ENCODE assay signal across 8 cellular contexts in the genomic region with DNA sequence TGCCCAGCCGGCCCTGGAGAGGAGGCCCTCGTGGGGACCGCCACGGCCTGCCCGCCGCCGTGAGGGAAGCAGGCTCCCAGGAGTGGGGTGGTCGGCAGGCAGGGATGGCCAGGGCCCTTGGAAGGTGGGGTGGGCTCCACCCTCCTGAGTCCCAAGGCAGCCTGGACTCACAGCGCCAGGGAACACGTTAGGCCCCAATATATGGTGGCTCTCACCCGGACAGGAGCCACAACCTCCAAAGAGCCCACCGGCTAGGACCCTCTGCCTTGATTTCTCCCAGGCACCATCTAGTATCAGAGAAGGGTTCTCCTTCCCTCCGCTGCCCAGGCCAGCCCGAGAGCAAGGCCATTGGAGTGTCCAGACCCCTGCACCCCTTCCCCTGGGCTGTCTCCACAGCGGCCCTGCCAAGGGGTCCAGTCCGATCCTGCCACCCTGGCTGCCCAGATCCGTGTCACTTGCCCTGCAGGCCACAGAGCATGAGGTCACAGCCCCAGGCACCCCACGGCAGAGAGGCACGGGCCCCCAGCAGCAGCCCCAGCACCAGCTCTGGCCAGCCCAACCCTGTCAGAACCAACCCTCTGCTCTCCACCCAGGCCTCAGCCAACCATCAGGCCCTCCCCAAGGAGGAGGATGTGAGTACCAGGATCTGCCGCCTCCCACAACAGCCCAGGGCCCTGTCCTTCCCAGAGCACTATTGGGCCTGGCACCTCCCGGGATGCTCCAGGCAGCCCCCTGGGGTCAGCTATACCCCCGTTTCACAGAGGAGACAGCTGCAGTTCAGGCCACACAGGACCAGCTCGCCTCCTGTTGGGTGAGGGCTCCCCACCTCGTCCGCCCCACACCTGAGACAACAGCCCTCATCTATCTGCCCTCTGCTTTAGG. TPM values are rescaled to one million over a fixed set of nuclear protein-coding genes. Genes with fewer than 3 reads are reported as not detected.
DNase-seq lines count a peak whose midpoint lies in the region; ATAC-seq and TF ChIP-seq lines count a peak whose summit lies in the region.

No MANE protein-coding gene starts in this region.

- TF ChIP-seq CTCF in H9 (conservative IDR thresholded peaks at IDR 0.05) = no peak
- TF ChIP-seq CTCF in WERI-Rb-1 (IDR thresholded peaks at IDR 0.05; ENCODE audit: low read depth, low read length) = no peak

- DNase-seq in H9 = no peak
- DNase-seq in WERI-Rb-1 = no peak
- DNase-seq in iPS DF 6.9 (ENCODE audit: low read depth, low spot score) = no peak
- no peak for DNase-seq in SW480 (ENCODE audit: low spot score)
- no peak for DNase-seq in COR-L47 (lab: John Stamatoyannopoulos, UW)
- DNase-seq in NCI-H2029 (lab: John Stamatoyannopoulos, UW) = no peak

- peaks cover 0 to 20% (median 7%) of the 10 kb centered on the region in 3 experiments; a peak in 4 of 7 replicates for H3K36me3 Mint-ChIP-seq in H9 (ENCODE audit: insufficient read depth in 1 of 3, low read depth in 3 of 3)
- no peaks in the 10 kb centered on the region for H3K36me3 Mint-ChIP-seq in stimulated activated memory B cell treated with anti-CD40 and anti-IgM and Interleukin-4, amounts not matched to agents 10 μg/mL and 1 μg/mL and 100 μg/mL, for 72 hours

- no peak overlapping the region for H2AFZ ChIP-seq in H9 (ENCODE audit: low read length)

- H3K9me3 Mint-ChIP-seq in H9 = no peaks in the 10 kb centered on the region
- H3K9me3 Mint-ChIP-seq in stimulated activated memory B cell treated with anti-CD40 and anti-IgM and Interleukin-4, amounts not matched to agents 10 μg/mL and 1 μg/mL and 100 μg/mL, for 72 hours = no peaks in the 10 kb centered on the region

- no CpG with 5 or more reads among the region's 25 CpGs for WGBS in H9 (ENCODE audit: extremely low coverage, insufficient read length, low lambda C conversion rate)
- WGBS in iPS DF 6.9 (ENCODE audit: insufficient coverage, insufficient read length) = no CpG with 5 or more reads among the region's 25 CpGs

- peaks cover 4% of the 10 kb centered on the region for H3K23me2 ChIP-seq in H9 (ENCODE audit: insufficient read length, low read depth, low read length, poor library complexity, severe bottlenecking)

- H4K8ac ChIP-seq in H9 (replicated peaks; ENCODE audit: insufficient read length, low read depth, low read length) = no peak overlapping the region

- H3K56ac ChIP-seq in H9 (ENCODE audit: insufficient read length, low read depth, low read length) = no peak overlapping the region

- H4K91ac ChIP-seq in H9 (ENCODE audit: insufficient read length, low read depth, low read length) = no peak overlapping the region

- no peak overlapping the region for H2BK12ac ChIP-seq in H9 (ENCODE audit: insufficient read length, low read depth, low read length)

- H3K4me1 ChIP-seq in H9 (ENCODE audit: insufficient read depth, low read length) (no peaks in the 10 kb centered on the region), iPS DF 6.9 (ENCODE audit: control insufficient read depth, insufficient read depth, low read length) (no peaks in the 10 kb centered on the region)

- no peak overlapping the region for H2BK5ac ChIP-seq in H9 (ENCODE audit: insufficient read length, low read length)

- H4K20me1 ChIP-seq in H9 (ENCODE audit: control insufficient read depth, insufficient read depth, insufficient read length) = no peaks in the 10 kb centered on the region

- no peak overlapping the region for H3T11ph ChIP-seq in H9 (ENCODE audit: low read length)

- no peaks in the 10 kb centered on the region for H3K79me1 ChIP-seq in H9 (ENCODE audit: insufficient read depth, low read depth, low read length, poor library complexity, severe bottlenecking)

- H3K9me3 ChIP-seq in H9 (ENCODE audit: control insufficient read depth, low read depth, low read length) (no peaks in the 10 kb centered on the region), WERI-Rb-1 (ENCODE audit: severe bottlenecking) (no peaks in the 10 kb centered on the region), iPS DF 6.9 (ENCODE audit: control insufficient read depth, insufficient read depth, low read length) (no peaks in the 10 kb centered on the region)

- H3K4me3 ChIP-seq in WERI-Rb-1 (ENCODE audit: low read depth, low read length) = peak overlapping the region; percentile 37
- peak overlapping the region; percentile 41; the same call in 1 of the 2 replicates for H3K4me3 ChIP-seq in iPS DF 6.9 (ENCODE audit: low read length)

- ATAC-seq in stimulated activated memory B cell treated with anti-CD40 and anti-IgM and Interleukin-4, amounts not matched to agents 10 μg/mL and 1 μg/mL and 100 μg/mL, for 72 hours = no peak
- ATAC-seq in HG02870 (IDR thresholded peaks at IDR 0.05; ENCODE audit: unreplicated experiment) = no peak

- peak overlapping the region; percentile 14 for H3K4me2 ChIP-seq in H9 (ENCODE audit: insufficient read depth, insufficient read length, low read length)

- peaks cover 9% of the 10 kb centered on the region; the same call in 1 of the 2 replicates for H3K79me2 ChIP-seq in H9 (ENCODE audit: insufficient read depth, low read length)

- H3K4me3 Mint-ChIP-seq in H9 = peak overlapping the region; percentile 15 to 63; a peak in 2 of 5 replicates
- peak overlapping the region; percentile 27 for H3K4me3 Mint-ChIP-seq in stimulated activated memory B cell treated with anti-CD40 and anti-IgM and Interleukin-4, amounts not matched to agents 10 μg/mL and 1 μg/mL and 100 μg/mL, for 72 hours

- H2BK120ac ChIP-seq in H9 (ENCODE audit: low read depth, low read length, poor library complexity, severe bottlenecking) = no peak overlapping the region

- H3K27ac Mint-ChIP-seq in H9 = no peak overlapping the region
- H3K27ac Mint-ChIP-seq in stimulated activated memory B cell treated with anti-CD40 and anti-IgM and Interleukin-4, amounts not matched to agents 10 μg/mL and 1 μg/mL and 100 μg/mL, for 72 hours = no peak overlapping the region

- H3K27ac ChIP-seq in H9 (ENCODE audit: insufficient read length, low read depth, low read length) = no peak overlapping the region
- peak overlapping the region; percentile 56 for H3K27ac ChIP-seq in WERI-Rb-1
- no peak overlapping the region for H3K27ac ChIP-seq in iPS DF 6.9 (ENCODE audit: low read length)

- no peak overlapping the region for H2AK5ac ChIP-seq in H9 (ENCODE audit: insufficient read length, low read length)

- H3K36me3 ChIP-seq in WERI-Rb-1 = peaks cover 17% of the 10 kb centered on the region
- H3K36me3 ChIP-seq in iPS DF 6.9 (ENCODE audit: control insufficient read depth, insufficient read depth, low read length) = no peaks in the 10 kb centered on the region

- no peak overlapping the region for H3K23ac ChIP-seq in H9 (ENCODE audit: insufficient read length, low read depth, low read length)

- H3K4me1 Mint-ChIP-seq in H9 = peaks cover 0 to 6% of the 10 kb centered on the region in 2 experiments; a peak in 2 of 4 replicates
- H3K4me1 Mint-ChIP-seq in stimulated activated memory B cell treated with anti-CD40 and anti-IgM and Interleukin-4, amounts not matched to agents 10 μg/mL and 1 μg/mL and 100 μg/mL, for 72 hours = peaks cover 17% of the 10 kb centered on the region

- H3K14ac ChIP-seq in H9 (ENCODE audit: insufficient read depth, low read length) = no peak overlapping the region

- no peak overlapping the region for H3K4ac ChIP-seq in H9 (ENCODE audit: low read depth, low read length)

- H3K27me3 Mint-ChIP-seq in H9 (ENCODE audit: low read depth) = no peaks in the 10 kb centered on the region
- no peaks in the 10 kb centered on the region for H3K27me3 Mint-ChIP-seq in stimulated activated memory B cell treated with anti-CD40 and anti-IgM and Interleukin-4, amounts not matched to agents 10 μg/mL and 1 μg/mL and 100 μg/mL, for 72 hours

- no peak overlapping the region for H3K9ac ChIP-seq in H9 (ENCODE audit: extremely low read depth, insufficient read length, low read length)

- no peak overlapping the region for H3K18ac ChIP-seq in H9 (ENCODE audit: insufficient read length, low read depth, low read length)

- H3K27me3 ChIP-seq in H9 (ENCODE audit: insufficient read depth, low read length) (no peaks in the 10 kb centered on the region), WERI-Rb-1 (ENCODE audit: insufficient read depth, low read depth, severe bottlenecking) (no peaks in the 10 kb centered on the region), iPS DF 6.9 (ENCODE audit: control insufficient read depth, insufficient read depth, low read length) (no peaks in the 10 kb centered on the region)

- no peak overlapping the region for H2BK20ac ChIP-seq in H9 (ENCODE audit: low read depth, low read length, poor library complexity, severe bottlenecking)

- H2BK15ac ChIP-seq in H9 (ENCODE audit: low read depth, low read length) = no peak overlapping the region

- H4K5ac ChIP-seq in H9 (ENCODE audit: insufficient read length, low read depth, low read length) = no peak overlapping the region

RNA-seq across cellular contexts. Expression of gene AXIN1, which starts 1.1 kb away (rescaled TPM):
- 50.9 and 52.5 TPM in 2 replicates for total RNA-seq in H9 (2021)

RNA-seq across cellular contexts. Expression of gene MRPL28, which starts 16.7 kb away (rescaled TPM):
- 154 TPM in 2 replicates for total RNA-seq in H9 (2021)

RNA-seq across cellular contexts. Expression of gene PGAP6, which starts 28.1 kb away (rescaled TPM):
- total RNA-seq in H9 (2021) = 111 and 114 TPM in 2 replicates

RNA-seq across cellular contexts. Expression of gene NME4, which starts 43.4 kb away (rescaled TPM):
- total RNA-seq in H9 (2021) = 319 and 320 TPM in 2 replicates

RNA-seq across cellular contexts. Expression of gene DECR2, which starts 48.0 kb away (rescaled TPM):
- total RNA-seq in H9 (2021) = 38.8 and 39.3 TPM in 2 replicates
